ENCODE assay signal across 1 cellular context in the genomic region with DNA sequence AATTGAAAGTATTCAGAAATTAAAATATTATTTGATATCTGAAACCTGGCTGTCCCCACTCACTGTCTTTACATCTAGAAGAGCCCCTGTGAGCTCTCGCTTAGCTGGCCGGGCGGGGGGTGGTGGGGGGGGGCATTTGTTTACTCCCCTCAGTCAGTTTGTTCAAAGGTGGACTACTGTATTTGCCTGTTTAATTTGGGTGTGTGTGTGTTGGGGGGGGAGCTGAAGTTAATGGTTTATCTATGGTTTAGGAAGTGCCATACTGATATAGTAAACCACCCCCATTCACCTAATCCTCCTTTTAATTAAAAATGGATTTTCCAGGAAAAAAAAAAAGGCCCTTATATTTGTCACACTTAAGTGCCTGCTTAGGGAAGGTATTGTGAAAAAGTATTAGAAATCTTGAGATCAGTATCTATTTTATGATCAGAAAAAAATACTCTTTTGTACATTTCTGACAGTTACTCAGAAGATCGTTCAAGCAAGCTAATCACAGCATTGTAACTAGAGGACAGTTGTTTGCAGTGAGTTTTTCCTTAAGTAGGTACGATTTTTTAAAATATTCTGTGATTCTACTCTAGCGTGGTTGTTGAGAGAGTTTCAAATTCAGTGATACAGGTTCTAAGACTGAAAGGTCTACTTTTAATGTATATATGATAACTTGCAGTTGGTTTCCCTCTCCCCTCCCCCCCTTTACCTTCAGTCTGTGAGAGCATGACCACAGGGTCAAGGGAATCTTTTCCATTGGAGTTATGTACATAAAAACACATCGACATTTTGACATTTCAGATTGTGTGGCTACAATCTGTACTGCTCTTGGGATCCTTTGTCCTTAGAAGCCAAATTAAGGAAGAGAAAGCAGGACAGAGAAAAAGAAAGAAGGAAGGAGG.
TF ChIP-seq lines count a peak whose summit lies in the region.

No MANE protein-coding gene starts in this region.

TF ChIP-seq in HepG2, 621 proteins besides CTCF, POLR2A, EP300 and RAD21 (continued from another document and continues in another):
- TF ChIP-seq THYN1 (CRISPR knock-in tag; IDR thresholded peaks at IDR 0.05; ENCODE audit: borderline replicate concordance, low read depth) (no peak), DDIT3 (CRISPR knock-in tag; IDR thresholded peaks at IDR 0.05) (no peak), ZFP36 (IDR thresholded peaks at IDR 0.05; ENCODE audit: borderline replicate concordance, low read depth, low read length, partially characterized antibody) (no peak), FOXO4 (CRISPR knock-in tag; conservative IDR thresholded peaks at IDR 0.05) (no peak), ZSCAN25 (CRISPR knock-in tag; IDR thresholded peaks at IDR 0.05) (no peak), SMAD1 (CRISPR knock-in tag; IDR thresholded peaks at IDR 0.05; ENCODE audit: borderline replicate concordance, low read depth) (no peak), ATF2 (CRISPR knock-in tag; IDR thresholded peaks at IDR 0.05) (no peak), RORA (CRISPR knock-in tag; IDR thresholded peaks at IDR 0.05) (no peak), PITX1 (CRISPR knock-in tag; IDR thresholded peaks at IDR 0.05) (peak; percentile 56), CBX2 (IDR thresholded peaks at IDR 0.05; ENCODE audit: low read depth, low read length) (no peak), CBX2 (CRISPR knock-in tag; IDR thresholded peaks at IDR 0.05; ENCODE audit: low read depth) (no peak), TBL1XR1 (IDR thresholded peaks at IDR 0.05; ENCODE audit: borderline replicate concordance, low read length, partially characterized antibody) (peak; percentile 31), ZNF24 (IDR thresholded peaks at IDR 0.05) (no peak), FUBP1 (CRISPR knock-in tag; IDR thresholded peaks at IDR 0.05; ENCODE audit: borderline replicate concordance) (no peak), GTF3A (CRISPR knock-in tag; conservative IDR thresholded peaks at IDR 0.05) (no peak), HNRNPLL (IDR thresholded peaks at IDR 0.05; ENCODE audit: low read depth, low read length, poor library complexity, severe bottlenecking) (no peak), JDP2 (CRISPR knock-in tag; IDR thresholded peaks at IDR 0.05; ENCODE audit: borderline replicate concordance) (no peak), CERS6 (CRISPR knock-in tag; IDR thresholded peaks at IDR 0.05) (no peak), ZC3H4 (CRISPR knock-in tag; IDR thresholded peaks at IDR 0.05; ENCODE audit: borderline replicate concordance) (no peak), EZH2 (conservative IDR thresholded peaks at IDR 0.05; ENCODE audit: low read depth, low read length) (no peak), ZBTB42 (CRISPR knock-in tag; IDR thresholded peaks at IDR 0.05) (no peak), MTF2 (CRISPR knock-in tag; IDR thresholded peaks at IDR 0.05; ENCODE audit: borderline replicate concordance) (no peak), BRCA1 (CRISPR knock-in tag; IDR thresholded peaks at IDR 0.05) (no peak), JARID2 (CRISPR knock-in tag; IDR thresholded peaks at IDR 0.05; ENCODE audit: insufficient replicate concordance) (no peak), ARID3A (IDR thresholded peaks at IDR 0.05; ENCODE audit: low read depth, low read length) (peak; percentile 91), REXO4 (CRISPR knock-in tag; IDR thresholded peaks at IDR 0.05; ENCODE audit: borderline replicate concordance) (no peak), ZNF703 (CRISPR knock-in tag; IDR thresholded peaks at IDR 0.05; ENCODE audit: borderline replicate concordance) (no peak), NR2F2 (IDR thresholded peaks at IDR 0.05; ENCODE audit: borderline replicate concordance, low read depth) (peak; percentile 70), KDM3A (CRISPR knock-in tag; IDR thresholded peaks at IDR 0.05; ENCODE audit: low read depth) (no peak), ZNF672 (CRISPR knock-in tag; IDR thresholded peaks at IDR 0.05) (no peak)
- TF ChIP-seq, protein P1, sequence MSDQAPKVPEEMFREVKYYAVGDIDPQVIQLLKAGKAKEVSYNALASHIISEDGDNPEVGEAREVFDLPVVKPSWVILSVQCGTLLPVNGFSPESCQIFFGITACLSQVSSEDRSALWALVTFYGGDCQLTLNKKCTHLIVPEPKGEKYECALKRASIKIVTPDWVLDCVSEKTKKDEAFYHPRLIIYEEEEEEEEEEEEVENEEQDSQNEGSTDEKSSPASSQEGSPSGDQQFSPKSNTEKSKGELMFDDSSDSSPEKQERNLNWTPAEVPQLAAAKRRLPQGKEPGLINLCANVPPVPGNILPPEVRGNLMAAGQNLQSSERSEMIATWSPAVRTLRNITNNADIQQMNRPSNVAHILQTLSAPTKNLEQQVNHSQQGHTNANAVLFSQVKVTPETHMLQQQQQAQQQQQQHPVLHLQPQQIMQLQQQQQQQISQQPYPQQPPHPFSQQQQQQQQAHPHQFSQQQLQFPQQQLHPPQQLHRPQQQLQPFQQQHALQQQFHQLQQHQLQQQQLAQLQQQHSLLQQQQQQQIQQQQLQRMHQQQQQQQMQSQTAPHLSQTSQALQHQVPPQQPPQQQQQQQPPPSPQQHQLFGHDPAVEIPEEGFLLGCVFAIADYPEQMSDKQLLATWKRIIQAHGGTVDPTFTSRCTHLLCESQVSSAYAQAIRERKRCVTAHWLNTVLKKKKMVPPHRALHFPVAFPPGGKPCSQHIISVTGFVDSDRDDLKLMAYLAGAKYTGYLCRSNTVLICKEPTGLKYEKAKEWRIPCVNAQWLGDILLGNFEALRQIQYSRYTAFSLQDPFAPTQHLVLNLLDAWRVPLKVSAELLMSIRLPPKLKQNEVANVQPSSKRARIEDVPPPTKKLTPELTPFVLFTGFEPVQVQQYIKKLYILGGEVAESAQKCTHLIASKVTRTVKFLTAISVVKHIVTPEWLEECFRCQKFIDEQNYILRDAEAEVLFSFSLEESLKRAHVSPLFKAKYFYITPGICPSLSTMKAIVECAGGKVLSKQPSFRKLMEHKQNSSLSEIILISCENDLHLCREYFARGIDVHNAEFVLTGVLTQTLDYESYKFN (CRISPR knock-in tag; conservative IDR thresholded peaks at IDR 0.05): peak; percentile 70
- TF ChIP-seq, protein P2, sequence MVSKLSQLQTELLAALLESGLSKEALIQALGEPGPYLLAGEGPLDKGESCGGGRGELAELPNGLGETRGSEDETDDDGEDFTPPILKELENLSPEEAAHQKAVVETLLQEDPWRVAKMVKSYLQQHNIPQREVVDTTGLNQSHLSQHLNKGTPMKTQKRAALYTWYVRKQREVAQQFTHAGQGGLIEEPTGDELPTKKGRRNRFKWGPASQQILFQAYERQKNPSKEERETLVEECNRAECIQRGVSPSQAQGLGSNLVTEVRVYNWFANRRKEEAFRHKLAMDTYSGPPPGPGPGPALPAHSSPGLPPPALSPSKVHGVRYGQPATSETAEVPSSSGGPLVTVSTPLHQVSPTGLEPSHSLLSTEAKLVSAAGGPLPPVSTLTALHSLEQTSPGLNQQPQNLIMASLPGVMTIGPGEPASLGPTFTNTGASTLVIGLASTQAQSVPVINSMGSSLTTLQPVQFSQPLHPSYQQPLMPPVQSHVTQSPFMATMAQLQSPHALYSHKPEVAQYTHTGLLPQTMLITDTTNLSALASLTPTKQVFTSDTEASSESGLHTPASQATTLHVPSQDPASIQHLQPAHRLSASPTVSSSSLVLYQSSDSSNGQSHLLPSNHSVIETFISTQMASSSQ (IDR thresholded peaks at IDR 0.05; ENCODE audit: low read depth): peak; percentile 79
- TF ChIP-seq, protein P2 (CRISPR knock-in tag; IDR thresholded peaks at IDR 0.05; ENCODE audit: borderline replicate concordance): peak; percentile 60; the same call in 1 of the 2 replicates
- TF ChIP-seq, protein P3, sequence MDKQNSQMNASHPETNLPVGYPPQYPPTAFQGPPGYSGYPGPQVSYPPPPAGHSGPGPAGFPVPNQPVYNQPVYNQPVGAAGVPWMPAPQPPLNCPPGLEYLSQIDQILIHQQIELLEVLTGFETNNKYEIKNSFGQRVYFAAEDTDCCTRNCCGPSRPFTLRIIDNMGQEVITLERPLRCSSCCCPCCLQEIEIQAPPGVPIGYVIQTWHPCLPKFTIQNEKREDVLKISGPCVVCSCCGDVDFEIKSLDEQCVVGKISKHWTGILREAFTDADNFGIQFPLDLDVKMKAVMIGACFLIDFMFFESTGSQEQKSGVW (CRISPR knock-in tag; IDR thresholded peaks at IDR 0.05; ENCODE audit: borderline replicate concordance): no peak
- TF ChIP-seq, protein P4, sequence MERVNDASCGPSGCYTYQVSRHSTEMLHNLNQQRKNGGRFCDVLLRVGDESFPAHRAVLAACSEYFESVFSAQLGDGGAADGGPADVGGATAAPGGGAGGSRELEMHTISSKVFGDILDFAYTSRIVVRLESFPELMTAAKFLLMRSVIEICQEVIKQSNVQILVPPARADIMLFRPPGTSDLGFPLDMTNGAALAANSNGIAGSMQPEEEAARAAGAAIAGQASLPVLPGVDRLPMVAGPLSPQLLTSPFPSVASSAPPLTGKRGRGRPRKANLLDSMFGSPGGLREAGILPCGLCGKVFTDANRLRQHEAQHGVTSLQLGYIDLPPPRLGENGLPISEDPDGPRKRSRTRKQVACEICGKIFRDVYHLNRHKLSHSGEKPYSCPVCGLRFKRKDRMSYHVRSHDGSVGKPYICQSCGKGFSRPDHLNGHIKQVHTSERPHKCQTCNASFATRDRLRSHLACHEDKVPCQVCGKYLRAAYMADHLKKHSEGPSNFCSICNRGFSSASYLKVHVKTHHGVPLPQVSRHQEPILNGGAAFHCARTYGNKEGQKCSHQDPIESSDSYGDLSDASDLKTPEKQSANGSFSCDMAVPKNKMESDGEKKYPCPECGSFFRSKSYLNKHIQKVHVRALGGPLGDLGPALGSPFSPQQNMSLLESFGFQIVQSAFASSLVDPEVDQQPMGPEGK (CRISPR knock-in tag; IDR thresholded peaks at IDR 0.05): peak; percentile 99
